Comparison of ENCODE assay signal across 20 cellular contexts in genomic region chr4:82489987-82490386, GRCh38. TPM values are rescaled to one million over a fixed set of nuclear protein-coding genes. Genes with fewer than 3 reads are reported as not detected.
DNase-seq lines count a peak whose midpoint lies in the region; ATAC-seq, FAIRE-seq and TF ChIP-seq lines count a peak whose summit lies in the region.
"Had no signal": no experiment of that assay in that cellular context is flagged by ENCODE, and none has a peak within 500 bp of the region (broad histone marks: within the 10 kb centered on the region; RNA-seq: fewer than 3 reads in every experiment).

No MANE protein-coding gene starts in this region.

- no peaks in the 10 kb centered on the region for H3K36me3 ChIP-seq in HepG2 (replicated peaks in 1 of 2; ENCODE audit: control insufficient read depth in 1 of 2, insufficient read depth in 2 of 2, low read length in 2 of 2)
- H3K36me3 ChIP-seq: BLaER1 treated with 17β-estradiol and CSF1 and Interleukin-3, amounts not matched to agents 10 nM and 100 nM had no signal

- no peak overlapping the region for H3K18ac ChIP-seq in H9 (ENCODE audit: insufficient read length, low read depth, low read length)

- no peak overlapping the region for H3K56ac ChIP-seq in H9 (ENCODE audit: insufficient read length, low read depth, low read length)

- no peaks in the 10 kb centered on the region for H3K79me1 ChIP-seq in H9 (ENCODE audit: insufficient read depth, low read depth, low read length, poor library complexity, severe bottlenecking)

- H3K27ac Mint-ChIP-seq in H9 = no peak overlapping the region
- H3K27ac Mint-ChIP-seq: B cell; CD4-positive, alpha-beta T cell; CD8-positive, alpha-beta T cell had no signal

- H3K9me3 ChIP-seq in H9 (ENCODE audit: control insufficient read depth, low read depth, low read length) (no peaks in the 10 kb centered on the region), HepG2 (ENCODE audit: low read length) (no peaks in the 10 kb centered on the region)
- H3K9me3 ChIP-seq: A549; BLaER1 treated with 17β-estradiol and CSF1 and Interleukin-3, amounts not matched to agents 10 nM and 100 nM; Caco-2 had no signal

- BruUV-seq in HepG2 (replicated peaks; lab: Mats Ljungman, UMichigan) = no TSS peak

- H3K27ac ChIP-seq in H9 (ENCODE audit: insufficient read length, low read depth, low read length) (no peak overlapping the region), HepG2 (ENCODE audit: extremely low read length, insufficient read depth, low read length) (no peak overlapping the region)
- H3K27ac ChIP-seq: 22Rv1; A549; BLaER1 treated with 17β-estradiol and CSF1 and Interleukin-3, amounts not matched to agents 10 nM and 100 nM had no signal

- H4K91ac ChIP-seq in H9 (ENCODE audit: insufficient read length, low read depth, low read length) = no peak overlapping the region

- H3T11ph ChIP-seq in H9 (ENCODE audit: low read length) = no peak overlapping the region

- H3K27me3 Mint-ChIP-seq in H9 (ENCODE audit: low read depth) = no peaks in the 10 kb centered on the region
- H3K27me3 Mint-ChIP-seq: B cell; CD4-positive, alpha-beta T cell had no signal

- no peaks in the 10 kb centered on the region for H3K79me2 ChIP-seq in H9 (ENCODE audit: insufficient read depth, low read length)
- no peaks in the 10 kb centered on the region for H3K79me2 ChIP-seq in HepG2 (ENCODE audit: insufficient read depth, low read length)

- no peak for DNase-seq in H9
- no peak for DNase-seq in HepG2 (ENCODE audit: low spot score)
- no peak for DNase-seq in sciatic nerve (ENCODE audit: low spot score)
- DNase-seq in RPMI8226 = no peak
- DNase-seq: AML-193; Caco-2; Calu3; CD4-positive, alpha-beta T cell; CD8-positive, alpha-beta T cell; DMS79 treated with DMSO at 0.1 percent for 48 hours; GF-D8 had no signal

- H2BK20ac ChIP-seq in H9 (ENCODE audit: low read depth, low read length, poor library complexity, severe bottlenecking) = no peak overlapping the region

- H3K4me3 Mint-ChIP-seq in H9 = no peak overlapping the region
- H3K4me3 Mint-ChIP-seq: B cell; CD4-positive, alpha-beta T cell; CD8-positive, alpha-beta T cell had no signal

- H2BK5ac ChIP-seq in H9 (ENCODE audit: insufficient read length, low read length) = peak overlapping the region; percentile 19

- in situ Hi-C loops in HepG2 (cut with HindIII; ENCODE audit: extremely low pct_ligation_motif_present, low pct_unique_long_range_greater_than_20kb) = no loop called here

- H3K9ac ChIP-seq in H9 (ENCODE audit: extremely low read depth, insufficient read length, low read length) = no peak overlapping the region
- no peak overlapping the region for H3K9ac ChIP-seq in HepG2 (ENCODE audit: insufficient read depth, low read depth, low read length)
- H3K9ac ChIP-seq: BLaER1 treated with 17β-estradiol and CSF1 and Interleukin-3, amounts not matched to agents 10 nM and 100 nM had no signal

- ATAC-seq in HepG2 = no peak
- peak; percentile 50 for ATAC-seq in sciatic nerve
- ATAC-seq in GM21737 (IDR thresholded peaks at IDR 0.05; ENCODE audit: unreplicated experiment) = no peak
- ATAC-seq: A549; CD8-positive, alpha-beta T cell had no signal

- H2AFZ ChIP-seq in H9 (ENCODE audit: low read length) (no peak overlapping the region), HepG2 (ENCODE audit: low read length) (no peak overlapping the region)

- H2BK15ac ChIP-seq in H9 (ENCODE audit: low read depth, low read length) = no peak overlapping the region

- no peak overlapping the region for H3K23ac ChIP-seq in H9 (ENCODE audit: insufficient read length, low read depth, low read length)

- no CpG with 5 or more reads among the region's 8 CpGs for WGBS in H9 (ENCODE audit: extremely low coverage, insufficient read length, low lambda C conversion rate)
- WGBS in HepG2 (ENCODE audit: low lambda C conversion rate) = 16% methylated on average over 8 of the region's 8 CpGs

- no peaks in the 10 kb centered on the region for H3K9me3 Mint-ChIP-seq in H9
- H3K9me3 Mint-ChIP-seq: CD4-positive, alpha-beta T cell; CD8-positive, alpha-beta T cell had no signal

- H3K4me2 ChIP-seq in H9 (ENCODE audit: insufficient read depth, insufficient read length, low read length) = no peak overlapping the region
- no peak overlapping the region for H3K4me2 ChIP-seq in HepG2 (ENCODE audit: low read depth, low read length)
- H3K4me2 ChIP-seq: A549; BLaER1 treated with 17β-estradiol and CSF1 and Interleukin-3, amounts not matched to agents 10 nM and 100 nM had no signal

- no peak overlapping the region for H4K8ac ChIP-seq in H9 (replicated peaks; ENCODE audit: insufficient read length, low read depth, low read length)

- no peak overlapping the region for H3K4me3 ChIP-seq in HepG2 (replicated peaks in 1 of 3; ENCODE audit: insufficient read depth in 1 of 3, low read depth in 2 of 3, low read length in 3 of 3)
- H3K4me3 ChIP-seq: A549; BLaER1 treated with 17β-estradiol and CSF1 and Interleukin-3, amounts not matched to agents 10 nM and 100 nM had no signal

- POLR2A ChIA-PET in HepG2 (lab: Yijun Ruan, JAX) = interaction anchor here (0.9 kb wide), 1 partner anchor 61 kb away, joined by 3 read pairs; no protein-coding TSS in a partner anchor

- no peak for FAIRE-seq in HepG2 (lab: Jason Lieb, UNC)
- FAIRE-seq: A549, D721Med, G401.6, GM12891, GM19239 had no signal

- H3K4me1 ChIP-seq in H9 (ENCODE audit: insufficient read depth, low read length) = no peaks in the 10 kb centered on the region
- H3K4me1 ChIP-seq in HepG2 (ENCODE audit: insufficient read depth, low read length) = peaks cover 9% of the 10 kb centered on the region
- H3K4me1 ChIP-seq: A549, Caco-2 had no signal

- no peak overlapping the region for H2AK5ac ChIP-seq in H9 (ENCODE audit: insufficient read length, low read length)

- no peak for TF ChIP-seq CTCF in H9 (conservative IDR thresholded peaks at IDR 0.05)
- no peak for TF ChIP-seq CTCF in HepG2 (CRISPR knock-in tag; IDR thresholded peaks at IDR 0.05)

- no peak overlapping the region for H2BK12ac ChIP-seq in H9 (ENCODE audit: insufficient read length, low read depth, low read length)

- H3K23me2 ChIP-seq in H9 (ENCODE audit: insufficient read length, low read depth, low read length, poor library complexity, severe bottlenecking) = no peaks in the 10 kb centered on the region

- TF ChIP-seq RAD21 in HepG2 (CRISPR knock-in tag; IDR thresholded peaks at IDR 0.05) = no peak

- CTCF ChIA-PET in HepG2 (lab: Yijun Ruan, JAX; ENCODE audit: low intra/inter-chr PET ratio, low total read pairs) = no interaction called here

- intact Hi-C loops in HepG2 (cut with micrococcal nuclease; ENCODE audit: unreplicated experiment) (no loop called here), sciatic nerve (cut with DNase I) (no loop called here)

- 0 out of 4 replicates have a peak, but pooled peaks of 1 of the 2 experiments have one; percentile 15 for TF ChIP-seq EP300 in HepG2 (IDR thresholded peaks at IDR 0.05; ENCODE audit: low read depth in 2 of 2, low read length in 2 of 2)
- no peak for TF ChIP-seq EP300 in HepG2 (CRISPR knock-in tag; IDR thresholded peaks at IDR 0.05; ENCODE audit: borderline replicate concordance)

- H3K4ac ChIP-seq in H9 (ENCODE audit: low read depth, low read length) = no peak overlapping the region

- H4K20me1 ChIP-seq in H9 (ENCODE audit: control insufficient read depth, insufficient read depth, insufficient read length) (no peaks in the 10 kb centered on the region), HepG2 (ENCODE audit: insufficient read depth, low read length) (no peaks in the 10 kb centered on the region)
- H4K20me1 ChIP-seq: BLaER1 treated with 17β-estradiol and CSF1 and Interleukin-3, amounts not matched to agents 10 nM and 100 nM had no signal

- no peak overlapping the region for H3K14ac ChIP-seq in H9 (ENCODE audit: insufficient read depth, low read length)

- TF ChIP-seq POLR2A in HepG2 (IDR thresholded peaks at IDR 0.05; ENCODE audit: insufficient read depth in 1 of 2, low read depth in 2 of 2, low read length in 2 of 2) = no peak

- H3K4me1 Mint-ChIP-seq in H9 = peaks cover 6 to 11% of the 10 kb centered on the region in 2 experiments; a peak in 3 of 4 replicates
- H3K4me1 Mint-ChIP-seq: B cell had no signal

- H4K5ac ChIP-seq in H9 (ENCODE audit: insufficient read length, low read depth, low read length) = no peak overlapping the region

- no peaks in the 10 kb centered on the region for H3K27me3 ChIP-seq in H9 (ENCODE audit: insufficient read depth, low read length)
- H3K27me3 ChIP-seq in HepG2 (ENCODE audit: control insufficient read depth in 1 of 2, insufficient read depth in 2 of 2, low read length in 2 of 2) = no peaks in the 10 kb centered on the region
- H3K27me3 ChIP-seq: BLaER1 treated with 17β-estradiol and CSF1 and Interleukin-3, amounts not matched to agents 10 nM and 100 nM had no signal

- H3K36me3 Mint-ChIP-seq in H9 (ENCODE audit: insufficient read depth in 1 of 3, low read depth in 3 of 3) = no peaks in the 10 kb centered on the region; a peak in 1 of 7 replicates

- H2BK120ac ChIP-seq in H9 (ENCODE audit: low read depth, low read length, poor library complexity, severe bottlenecking) = no peak overlapping the region

RNA-seq across cellular contexts. Expression of gene ENOPH1, which starts 59.6 kb away (rescaled TPM):
- total RNA-seq in H9 (2021) (62.4 and 66.4 TPM in 2 replicates), HepG2 (2016; rRNA removed; fragmentation: Illumina TruSeq; extraction: Trizol) (64.3 and 80.0 TPM in 2 replicates), sciatic nerve (30.0 TPM)
- 8.7 and 10.0 TPM in 2 replicates for total RNA-seq in HepG2 (2016; cell fraction: cytosol; rRNA removed; fragmentation: Illumina TruSeq; extraction: Trizol; ENCODE audit: low read depth)
- 60.9 and 87.4 TPM in 2 replicates for total RNA-seq in HepG2 (2016; cell fraction: insoluble cytoplasmic fraction; rRNA removed; fragmentation: Illumina TruSeq; extraction: Trizol)
- total RNA-seq in HepG2 (2016; cell fraction: membrane; rRNA removed; fragmentation: Illumina TruSeq; extraction: Trizol) = 29.1 and 30.2 TPM in 2 replicates
- total RNA-seq in HepG2 (2016; cell fraction: nucleus; rRNA removed; fragmentation: Illumina TruSeq; extraction: Trizol) = 33.0 and 36.6 TPM in 2 replicates
- polyA plus RNA-seq in HepG2 (2011; rRNA removed) = 14.2 and 15.5 TPM in 2 replicates
- polyA plus RNA-seq in HepG2 (2011; cell fraction: cytosol; rRNA removed) = 11.8 and 14.5 TPM in 2 replicates
- polyA plus RNA-seq in HepG2 (2011; cell fraction: nucleus; rRNA removed) = 5.0 and 6.3 TPM in 2 replicates
- polyA plus RNA-seq in HepG2 (2012) = 32.4 and 38.2 TPM in 2 replicates
- polyA plus RNA-seq in HepG2 (2016; cell fraction: cytosol; fragmentation: Illumina TruSeq; extraction: Trizol; ENCODE audit: low read depth) = 8.3 and 10.4 TPM in 2 replicates
- 106 and 112 TPM in 2 replicates for polyA plus RNA-seq in HepG2 (2016; cell fraction: insoluble cytoplasmic fraction; fragmentation: Illumina TruSeq; extraction: Trizol; ENCODE audit: low read depth)
- 27.5 and 27.7 TPM in 2 replicates for polyA plus RNA-seq in HepG2 (2016; cell fraction: membrane; fragmentation: Illumina TruSeq; extraction: Trizol; ENCODE audit: low read depth)
- 48.1 and 48.2 TPM in 2 replicates for polyA plus RNA-seq in HepG2 (2016; cell fraction: nucleus; fragmentation: Illumina TruSeq; extraction: Trizol; ENCODE audit: insufficient read depth, low read depth)
- polyA minus RNA-seq in HepG2 (2011; rRNA and poly(A)+ RNA removed; ENCODE audit: low replicate concordance) = 5.7 and 11.9 TPM in 2 replicates
- 8.7 and 9.1 TPM in 2 replicates for polyA minus RNA-seq in HepG2 (2011; cell fraction: cytosol; rRNA and poly(A)+ RNA removed)
- 11.1 and 11.8 TPM in 2 replicates for polyA minus RNA-seq in HepG2 (2011; cell fraction: nucleus; rRNA and poly(A)+ RNA removed)

RNA-seq across cellular contexts. Expression of gene HNRNPDL, which starts 59.7 kb away (rescaled TPM):
- total RNA-seq in H9 (2021) (471 and 472 TPM in 2 replicates), HepG2 (2016; rRNA removed; fragmentation: Illumina TruSeq; extraction: Trizol) (414 and 452 TPM in 2 replicates), sciatic nerve (238 TPM)
- 143 and 144 TPM in 2 replicates for total RNA-seq in HepG2 (2016; cell fraction: cytosol; rRNA removed; fragmentation: Illumina TruSeq; extraction: Trizol; ENCODE audit: low read depth)
- 427 and 432 TPM in 2 replicates for total RNA-seq in HepG2 (2016; cell fraction: insoluble cytoplasmic fraction; rRNA removed; fragmentation: Illumina TruSeq; extraction: Trizol)
- 232 and 236 TPM in 2 replicates for total RNA-seq in HepG2 (2016; cell fraction: membrane; rRNA removed; fragmentation: Illumina TruSeq; extraction: Trizol)
- 243 and 271 TPM in 2 replicates for total RNA-seq in HepG2 (2016; cell fraction: nucleus; rRNA removed; fragmentation: Illumina TruSeq; extraction: Trizol)
- polyA plus RNA-seq in HepG2 (2011; rRNA removed) = 139 and 167 TPM in 2 replicates
- polyA plus RNA-seq in HepG2 (2011; cell fraction: cytosol; rRNA removed) = 73.1 and 91.3 TPM in 2 replicates
- 345 and 410 TPM in 2 replicates for polyA plus RNA-seq in HepG2 (2011; cell fraction: nucleus; rRNA removed)
- polyA plus RNA-seq in HepG2 (2012) = 216 and 256 TPM in 2 replicates
- 139 and 159 TPM in 2 replicates for polyA plus RNA-seq in HepG2 (2016; cell fraction: cytosol; fragmentation: Illumina TruSeq; extraction: Trizol; ENCODE audit: low read depth)
- polyA plus RNA-seq in HepG2 (2016; cell fraction: insoluble cytoplasmic fraction; fragmentation: Illumina TruSeq; extraction: Trizol; ENCODE audit: low read depth) = 561 and 571 TPM in 2 replicates
- 206 and 210 TPM in 2 replicates for polyA plus RNA-seq in HepG2 (2016; cell fraction: membrane; fragmentation: Illumina TruSeq; extraction: Trizol; ENCODE audit: low read depth)
- 560 and 581 TPM in 2 replicates for polyA plus RNA-seq in HepG2 (2016; cell fraction: nucleus; fragmentation: Illumina TruSeq; extraction: Trizol; ENCODE audit: insufficient read depth, low read depth)
- polyA minus RNA-seq in HepG2 (2011; rRNA and poly(A)+ RNA removed; ENCODE audit: low replicate concordance) = 13.6 and 13.9 TPM in 2 replicates
- polyA minus RNA-seq in HepG2 (2011; cell fraction: cytosol; rRNA and poly(A)+ RNA removed) = 39.4 and 44.4 TPM in 2 replicates
- polyA minus RNA-seq in HepG2 (2011; cell fraction: nucleus; rRNA and poly(A)+ RNA removed) = 222 and 229 TPM in 2 replicates
